In genomic region chr1:221394011-221394544, GRCh38 we compare ENCODE assay signal across 1 cellular context.
TF ChIP-seq lines count a peak whose summit lies in the region.

No MANE protein-coding gene starts in this region.

TF ChIP-seq in SK-N-SH treated with all-trans-retinoic acid at 6 μM for 48 hours, 23 proteins besides CTCF, POLR2A, EP300 and RAD21 (continued from another document):
- TF ChIP-seq CSRNP3 (CRISPR knock-in tag; IDR thresholded peaks at IDR 0.05) (no peak; the same call in 1 of the 2 replicates), ESRRG (CRISPR knock-in tag; IDR thresholded peaks at IDR 0.05) (no peak), ZNF70 (CRISPR knock-in tag; IDR thresholded peaks at IDR 0.05) (no peak), ISL1 (CRISPR knock-in tag; IDR thresholded peaks at IDR 0.05) (no peak; the same call in 1 of the 2 replicates), ZFP30 (CRISPR knock-in tag; IDR thresholded peaks at IDR 0.05) (no peak), BACH2 (CRISPR knock-in tag; IDR thresholded peaks at IDR 0.05; ENCODE audit: borderline replicate concordance) (no peak), TOX (CRISPR knock-in tag; IDR thresholded peaks at IDR 0.05; ENCODE audit: borderline replicate concordance) (peak; percentile 99), GLIS3 (CRISPR knock-in tag; IDR thresholded peaks at IDR 0.05) (no peak), OSR1 (CRISPR knock-in tag; IDR thresholded peaks at IDR 0.05) (0 out of 2 replicates have a peak, but pooled peaks have one; percentile 51), SNAI2 (CRISPR knock-in tag; IDR thresholded peaks at IDR 0.05) (no peak), CSDC2 (CRISPR knock-in tag; IDR thresholded peaks at IDR 0.05) (no peak), ZNF565 (CRISPR knock-in tag; conservative IDR thresholded peaks at IDR 0.05; ENCODE audit: low read depth) (no peak), RARB (CRISPR knock-in tag; IDR thresholded peaks at IDR 0.05) (peak; percentile 84; the same call in 1 of the 2 replicates), ARNTL (CRISPR knock-in tag; IDR thresholded peaks at IDR 0.05; ENCODE audit: borderline replicate concordance, low read depth) (no peak), POU6F1 (CRISPR knock-in tag; IDR thresholded peaks at IDR 0.05; ENCODE audit: borderline replicate concordance, low read depth) (0 out of 2 replicates have a peak, but pooled peaks have one; percentile 54), CREB5 (CRISPR knock-in tag; IDR thresholded peaks at IDR 0.05; ENCODE audit: low read depth) (no peak), ZNF8 (CRISPR knock-in tag; IDR thresholded peaks at IDR 0.05) (no peak), ZFP3 (CRISPR knock-in tag; IDR thresholded peaks at IDR 0.05) (no peak; the same call in 1 of the 2 replicates), PATZ1 (CRISPR knock-in tag; IDR thresholded peaks at IDR 0.05; ENCODE audit: borderline replicate concordance) (peak; percentile 92; the same call in 1 of the 2 replicates), PPARA (CRISPR knock-in tag; IDR thresholded peaks at IDR 0.05; ENCODE audit: borderline replicate concordance) (no peak), ZC3H10 (CRISPR knock-in tag; IDR thresholded peaks at IDR 0.05) (peak; percentile 100), TCF4 (CRISPR knock-in tag; IDR thresholded peaks at IDR 0.05; ENCODE audit: borderline replicate concordance) (no peak)
